Comparison of ENCODE assay signal across 1 cellular context in the genomic region with DNA sequence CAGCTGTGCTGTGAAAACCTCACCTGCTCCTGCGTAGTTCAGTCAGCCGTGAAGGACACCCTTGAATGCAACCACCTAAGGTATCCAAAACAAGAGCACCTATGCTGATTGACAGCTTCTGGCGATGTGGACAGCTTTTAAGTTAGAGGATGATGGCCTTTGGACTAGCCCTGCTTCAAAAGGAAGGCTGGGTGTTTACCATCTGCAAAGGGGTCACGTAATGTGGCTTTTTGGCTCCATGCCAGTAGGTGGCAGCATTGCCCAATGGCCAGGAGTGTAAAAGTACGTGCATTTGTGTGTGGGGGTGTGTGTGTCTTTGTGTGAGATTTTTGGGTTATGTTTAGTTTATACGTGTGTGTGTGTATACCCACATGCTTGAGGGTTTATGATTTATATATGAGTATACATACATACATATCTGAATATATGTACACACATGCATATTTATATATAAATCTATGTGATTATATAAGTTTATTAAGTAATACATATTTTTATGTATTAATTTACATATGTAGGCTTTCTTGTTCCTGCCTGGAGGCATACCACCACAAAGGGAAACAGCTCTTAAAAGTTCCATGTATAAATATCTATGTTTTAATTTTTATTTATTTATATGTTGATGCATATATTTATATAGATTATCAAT.
A peak's percentile ranks its signal among the peaks of the same experiment; 100 is the strongest.
TF ChIP-seq lines count a peak whose summit lies in the region.

No MANE protein-coding gene starts in this region.

TF ChIP-seq in HepG2, 621 proteins besides CTCF, POLR2A, EP300 and RAD21 (continued from another document and continues in another):
- TF ChIP-seq MEIS2 (CRISPR knock-in tag; IDR thresholded peaks at IDR 0.05), result peak; percentile 94
- no peak for TF ChIP-seq KDM4B (CRISPR knock-in tag; IDR thresholded peaks at IDR 0.05)
- no peak for TF ChIP-seq NCOA5 (CRISPR knock-in tag; IDR thresholded peaks at IDR 0.05)
- TF ChIP-seq ZNF468 (CRISPR knock-in tag; IDR thresholded peaks at IDR 0.05), result no peak
- TF ChIP-seq ZNF337 (CRISPR knock-in tag; IDR thresholded peaks at IDR 0.05; ENCODE audit: borderline replicate concordance, low read depth), result no peak
- TF ChIP-seq ZFP62 (CRISPR knock-in tag; IDR thresholded peaks at IDR 0.05), result no peak
- TF ChIP-seq SMAD1 (CRISPR knock-in tag; IDR thresholded peaks at IDR 0.05; ENCODE audit: borderline replicate concordance, low read depth), result no peak
- TF ChIP-seq RBAK (CRISPR knock-in tag; IDR thresholded peaks at IDR 0.05), result no peak
- TF ChIP-seq, protein P1, sequence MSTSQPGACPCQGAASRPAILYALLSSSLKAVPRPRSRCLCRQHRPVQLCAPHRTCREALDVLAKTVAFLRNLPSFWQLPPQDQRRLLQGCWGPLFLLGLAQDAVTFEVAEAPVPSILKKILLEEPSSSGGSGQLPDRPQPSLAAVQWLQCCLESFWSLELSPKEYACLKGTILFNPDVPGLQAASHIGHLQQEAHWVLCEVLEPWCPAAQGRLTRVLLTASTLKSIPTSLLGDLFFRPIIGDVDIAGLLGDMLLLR (CRISPR knock-in tag; IDR thresholded peaks at IDR 0.05), result no peak
- TF ChIP-seq ZNF24 (IDR thresholded peaks at IDR 0.05), result no peak; the same call in 1 of the 2 replicates
- TF ChIP-seq RBFOX2 (IDR thresholded peaks at IDR 0.05; ENCODE audit: low read depth, low read length), result no peak
- 0 out of 2 replicates have a peak, but pooled peaks have one; percentile 49 for TF ChIP-seq ZNF501 (CRISPR knock-in tag; IDR thresholded peaks at IDR 0.05)
- TF ChIP-seq, protein P2, sequence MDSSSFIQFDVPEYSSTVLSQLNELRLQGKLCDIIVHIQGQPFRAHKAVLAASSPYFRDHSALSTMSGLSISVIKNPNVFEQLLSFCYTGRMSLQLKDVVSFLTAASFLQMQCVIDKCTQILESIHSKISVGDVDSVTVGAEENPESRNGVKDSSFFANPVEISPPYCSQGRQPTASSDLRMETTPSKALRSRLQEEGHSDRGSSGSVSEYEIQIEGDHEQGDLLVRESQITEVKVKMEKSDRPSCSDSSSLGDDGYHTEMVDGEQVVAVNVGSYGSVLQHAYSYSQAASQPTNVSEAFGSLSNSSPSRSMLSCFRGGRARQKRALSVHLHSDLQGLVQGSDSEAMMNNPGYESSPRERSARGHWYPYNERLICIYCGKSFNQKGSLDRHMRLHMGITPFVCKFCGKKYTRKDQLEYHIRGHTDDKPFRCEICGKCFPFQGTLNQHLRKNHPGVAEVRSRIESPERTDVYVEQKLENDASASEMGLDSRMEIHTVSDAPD (CRISPR knock-in tag; IDR thresholded peaks at IDR 0.05), result no peak
- TF ChIP-seq ZNF788 (CRISPR knock-in tag; IDR thresholded peaks at IDR 0.05; ENCODE audit: borderline replicate concordance), result peak; percentile 65
- TF ChIP-seq MIXL1 (CRISPR knock-in tag; IDR thresholded peaks at IDR 0.05), result peak; percentile 78; the same call in 1 of the 2 replicates
- TF ChIP-seq, protein P3, sequence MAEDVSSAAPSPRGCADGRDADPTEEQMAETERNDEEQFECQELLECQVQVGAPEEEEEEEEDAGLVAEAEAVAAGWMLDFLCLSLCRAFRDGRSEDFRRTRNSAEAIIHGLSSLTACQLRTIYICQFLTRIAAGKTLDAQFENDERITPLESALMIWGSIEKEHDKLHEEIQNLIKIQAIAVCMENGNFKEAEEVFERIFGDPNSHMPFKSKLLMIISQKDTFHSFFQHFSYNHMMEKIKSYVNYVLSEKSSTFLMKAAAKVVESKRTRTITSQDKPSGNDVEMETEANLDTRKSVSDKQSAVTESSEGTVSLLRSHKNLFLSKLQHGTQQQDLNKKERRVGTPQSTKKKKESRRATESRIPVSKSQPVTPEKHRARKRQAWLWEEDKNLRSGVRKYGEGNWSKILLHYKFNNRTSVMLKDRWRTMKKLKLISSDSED (CRISPR knock-in tag; IDR thresholded peaks at IDR 0.05), result no peak
- 0 out of 2 replicates have a peak, but pooled peaks have one; percentile 62 for TF ChIP-seq ZNF614 (CRISPR knock-in tag; IDR thresholded peaks at IDR 0.05; ENCODE audit: borderline replicate concordance)
- TF ChIP-seq, protein P4, sequence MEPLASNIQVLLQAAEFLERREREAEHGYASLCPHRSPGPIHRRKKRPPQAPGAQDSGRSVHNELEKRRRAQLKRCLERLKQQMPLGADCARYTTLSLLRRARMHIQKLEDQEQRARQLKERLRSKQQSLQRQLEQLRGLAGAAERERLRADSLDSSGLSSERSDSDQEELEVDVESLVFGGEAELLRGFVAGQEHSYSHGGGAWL (CRISPR knock-in tag; IDR thresholded peaks at IDR 0.05), result no peak
- no peak for TF ChIP-seq CAMTA2 (CRISPR knock-in tag; IDR thresholded peaks at IDR 0.05; ENCODE audit: borderline replicate concordance)
- no peak for TF ChIP-seq JUN (CRISPR knock-in tag; IDR thresholded peaks at IDR 0.05)
- no peak for TF ChIP-seq AKAP8 (CRISPR knock-in tag; IDR thresholded peaks at IDR 0.05)
- no peak for TF ChIP-seq ATAD3A (CRISPR knock-in tag; IDR thresholded peaks at IDR 0.05)
- TF ChIP-seq REPIN1 (CRISPR knock-in tag; IDR thresholded peaks at IDR 0.05; ENCODE audit: borderline replicate concordance, low read depth), result peak; percentile 62; the same call in 1 of the 2 replicates
- TF ChIP-seq, protein P5, sequence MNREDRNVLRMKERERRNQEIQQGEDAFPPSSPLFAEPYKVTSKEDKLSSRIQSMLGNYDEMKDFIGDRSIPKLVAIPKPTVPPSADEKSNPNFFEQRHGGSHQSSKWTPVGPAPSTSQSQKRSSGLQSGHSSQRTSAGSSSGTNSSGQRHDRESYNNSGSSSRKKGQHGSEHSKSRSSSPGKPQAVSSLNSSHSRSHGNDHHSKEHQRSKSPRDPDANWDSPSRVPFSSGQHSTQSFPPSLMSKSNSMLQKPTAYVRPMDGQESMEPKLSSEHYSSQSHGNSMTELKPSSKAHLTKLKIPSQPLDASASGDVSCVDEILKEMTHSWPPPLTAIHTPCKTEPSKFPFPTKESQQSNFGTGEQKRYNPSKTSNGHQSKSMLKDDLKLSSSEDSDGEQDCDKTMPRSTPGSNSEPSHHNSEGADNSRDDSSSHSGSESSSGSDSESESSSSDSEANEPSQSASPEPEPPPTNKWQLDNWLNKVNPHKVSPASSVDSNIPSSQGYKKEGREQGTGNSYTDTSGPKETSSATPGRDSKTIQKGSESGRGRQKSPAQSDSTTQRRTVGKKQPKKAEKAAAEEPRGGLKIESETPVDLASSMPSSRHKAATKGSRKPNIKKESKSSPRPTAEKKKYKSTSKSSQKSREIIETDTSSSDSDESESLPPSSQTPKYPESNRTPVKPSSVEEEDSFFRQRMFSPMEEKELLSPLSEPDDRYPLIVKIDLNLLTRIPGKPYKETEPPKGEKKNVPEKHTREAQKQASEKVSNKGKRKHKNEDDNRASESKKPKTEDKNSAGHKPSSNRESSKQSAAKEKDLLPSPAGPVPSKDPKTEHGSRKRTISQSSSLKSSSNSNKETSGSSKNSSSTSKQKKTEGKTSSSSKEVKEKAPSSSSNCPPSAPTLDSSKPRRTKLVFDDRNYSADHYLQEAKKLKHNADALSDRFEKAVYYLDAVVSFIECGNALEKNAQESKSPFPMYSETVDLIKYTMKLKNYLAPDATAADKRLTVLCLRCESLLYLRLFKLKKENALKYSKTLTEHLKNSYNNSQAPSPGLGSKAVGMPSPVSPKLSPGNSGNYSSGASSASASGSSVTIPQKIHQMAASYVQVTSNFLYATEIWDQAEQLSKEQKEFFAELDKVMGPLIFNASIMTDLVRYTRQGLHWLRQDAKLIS (CRISPR knock-in tag; IDR thresholded peaks at IDR 0.05), result no peak
- no peak for TF ChIP-seq CHCHD3 (CRISPR knock-in tag; IDR thresholded peaks at IDR 0.05)
- no peak for TF ChIP-seq ZSCAN25 (CRISPR knock-in tag; IDR thresholded peaks at IDR 0.05)
- no peak for TF ChIP-seq RAD51 (IDR thresholded peaks at IDR 0.05; ENCODE audit: borderline replicate concordance)
- no peak for TF ChIP-seq ZSCAN29 (CRISPR knock-in tag; conservative IDR thresholded peaks at IDR 0.05)
- TF ChIP-seq, protein P6, sequence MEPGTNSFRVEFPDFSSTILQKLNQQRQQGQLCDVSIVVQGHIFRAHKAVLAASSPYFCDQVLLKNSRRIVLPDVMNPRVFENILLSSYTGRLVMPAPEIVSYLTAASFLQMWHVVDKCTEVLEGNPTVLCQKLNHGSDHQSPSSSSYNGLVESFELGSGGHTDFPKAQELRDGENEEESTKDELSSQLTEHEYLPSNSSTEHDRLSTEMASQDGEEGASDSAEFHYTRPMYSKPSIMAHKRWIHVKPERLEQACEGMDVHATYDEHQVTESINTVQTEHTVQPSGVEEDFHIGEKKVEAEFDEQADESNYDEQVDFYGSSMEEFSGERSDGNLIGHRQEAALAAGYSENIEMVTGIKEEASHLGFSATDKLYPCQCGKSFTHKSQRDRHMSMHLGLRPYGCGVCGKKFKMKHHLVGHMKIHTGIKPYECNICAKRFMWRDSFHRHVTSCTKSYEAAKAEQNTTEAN (CRISPR knock-in tag; conservative IDR thresholded peaks at IDR 0.05), result no peak
- no peak for TF ChIP-seq SRSF1 (optimal IDR thresholded peaks at IDR 0.05; ENCODE audit: low read depth, low read length)
- TF ChIP-seq, protein P7, sequence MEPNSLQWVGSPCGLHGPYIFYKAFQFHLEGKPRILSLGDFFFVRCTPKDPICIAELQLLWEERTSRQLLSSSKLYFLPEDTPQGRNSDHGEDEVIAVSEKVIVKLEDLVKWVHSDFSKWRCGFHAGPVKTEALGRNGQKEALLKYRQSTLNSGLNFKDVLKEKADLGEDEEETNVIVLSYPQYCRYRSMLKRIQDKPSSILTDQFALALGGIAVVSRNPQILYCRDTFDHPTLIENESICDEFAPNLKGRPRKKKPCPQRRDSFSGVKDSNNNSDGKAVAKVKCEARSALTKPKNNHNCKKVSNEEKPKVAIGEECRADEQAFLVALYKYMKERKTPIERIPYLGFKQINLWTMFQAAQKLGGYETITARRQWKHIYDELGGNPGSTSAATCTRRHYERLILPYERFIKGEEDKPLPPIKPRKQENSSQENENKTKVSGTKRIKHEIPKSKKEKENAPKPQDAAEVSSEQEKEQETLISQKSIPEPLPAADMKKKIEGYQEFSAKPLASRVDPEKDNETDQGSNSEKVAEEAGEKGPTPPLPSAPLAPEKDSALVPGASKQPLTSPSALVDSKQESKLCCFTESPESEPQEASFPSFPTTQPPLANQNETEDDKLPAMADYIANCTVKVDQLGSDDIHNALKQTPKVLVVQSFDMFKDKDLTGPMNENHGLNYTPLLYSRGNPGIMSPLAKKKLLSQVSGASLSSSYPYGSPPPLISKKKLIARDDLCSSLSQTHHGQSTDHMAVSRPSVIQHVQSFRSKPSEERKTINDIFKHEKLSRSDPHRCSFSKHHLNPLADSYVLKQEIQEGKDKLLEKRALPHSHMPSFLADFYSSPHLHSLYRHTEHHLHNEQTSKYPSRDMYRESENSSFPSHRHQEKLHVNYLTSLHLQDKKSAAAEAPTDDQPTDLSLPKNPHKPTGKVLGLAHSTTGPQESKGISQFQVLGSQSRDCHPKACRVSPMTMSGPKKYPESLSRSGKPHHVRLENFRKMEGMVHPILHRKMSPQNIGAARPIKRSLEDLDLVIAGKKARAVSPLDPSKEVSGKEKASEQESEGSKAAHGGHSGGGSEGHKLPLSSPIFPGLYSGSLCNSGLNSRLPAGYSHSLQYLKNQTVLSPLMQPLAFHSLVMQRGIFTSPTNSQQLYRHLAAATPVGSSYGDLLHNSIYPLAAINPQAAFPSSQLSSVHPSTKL (CRISPR knock-in tag; IDR thresholded peaks at IDR 0.05), result peak; percentile 87
- TF ChIP-seq, protein P8, sequence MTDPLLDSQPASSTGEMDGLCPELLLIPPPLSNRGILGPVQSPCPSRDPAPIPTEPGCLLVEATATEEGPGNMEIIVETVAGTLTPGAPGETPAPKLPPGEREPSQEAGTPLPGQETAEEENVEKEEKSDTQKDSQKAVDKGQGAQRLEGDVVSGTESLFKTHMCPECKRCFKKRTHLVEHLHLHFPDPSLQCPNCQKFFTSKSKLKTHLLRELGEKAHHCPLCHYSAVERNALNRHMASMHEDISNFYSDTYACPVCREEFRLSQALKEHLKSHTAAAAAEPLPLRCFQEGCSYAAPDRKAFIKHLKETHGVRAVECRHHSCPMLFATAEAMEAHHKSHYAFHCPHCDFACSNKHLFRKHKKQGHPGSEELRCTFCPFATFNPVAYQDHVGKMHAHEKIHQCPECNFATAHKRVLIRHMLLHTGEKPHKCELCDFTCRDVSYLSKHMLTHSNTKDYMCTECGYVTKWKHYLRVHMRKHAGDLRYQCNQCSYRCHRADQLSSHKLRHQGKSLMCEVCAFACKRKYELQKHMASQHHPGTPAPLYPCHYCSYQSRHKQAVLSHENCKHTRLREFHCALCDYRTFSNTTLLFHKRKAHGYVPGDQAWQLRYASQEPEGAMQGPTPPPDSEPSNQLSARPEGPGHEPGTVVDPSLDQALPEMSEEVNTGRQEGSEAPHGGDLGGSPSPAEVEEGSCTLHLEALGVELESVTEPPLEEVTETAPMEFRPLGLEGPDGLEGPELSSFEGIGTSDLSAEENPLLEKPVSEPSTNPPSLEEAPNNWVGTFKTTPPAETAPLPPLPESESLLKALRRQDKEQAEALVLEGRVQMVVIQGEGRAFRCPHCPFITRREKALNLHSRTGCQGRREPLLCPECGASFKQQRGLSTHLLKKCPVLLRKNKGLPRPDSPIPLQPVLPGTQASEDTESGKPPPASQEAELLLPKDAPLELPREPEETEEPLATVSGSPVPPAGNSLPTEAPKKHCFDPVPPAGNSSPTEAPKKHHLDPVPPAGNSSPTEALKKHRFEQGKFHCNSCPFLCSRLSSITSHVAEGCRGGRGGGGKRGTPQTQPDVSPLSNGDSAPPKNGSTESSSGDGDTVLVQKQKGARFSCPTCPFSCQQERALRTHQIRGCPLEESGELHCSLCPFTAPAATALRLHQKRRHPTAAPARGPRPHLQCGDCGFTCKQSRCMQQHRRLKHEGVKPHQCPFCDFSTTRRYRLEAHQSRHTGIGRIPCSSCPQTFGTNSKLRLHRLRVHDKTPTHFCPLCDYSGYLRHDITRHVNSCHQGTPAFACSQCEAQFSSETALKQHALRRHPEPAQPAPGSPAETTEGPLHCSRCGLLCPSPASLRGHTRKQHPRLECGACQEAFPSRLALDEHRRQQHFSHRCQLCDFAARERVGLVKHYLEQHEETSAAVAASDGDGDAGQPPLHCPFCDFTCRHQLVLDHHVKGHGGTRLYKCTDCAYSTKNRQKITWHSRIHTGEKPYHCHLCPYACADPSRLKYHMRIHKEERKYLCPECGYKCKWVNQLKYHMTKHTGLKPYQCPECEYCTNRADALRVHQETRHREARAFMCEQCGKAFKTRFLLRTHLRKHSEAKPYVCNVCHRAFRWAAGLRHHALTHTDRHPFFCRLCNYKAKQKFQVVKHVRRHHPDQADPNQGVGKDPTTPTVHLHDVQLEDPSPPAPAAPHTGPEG (CRISPR knock-in tag; IDR thresholded peaks at IDR 0.05), result no peak
- no peak for TF ChIP-seq SNAPC2 (CRISPR knock-in tag; IDR thresholded peaks at IDR 0.05)
- no peak for TF ChIP-seq ZNF75D (CRISPR knock-in tag; IDR thresholded peaks at IDR 0.05; ENCODE audit: borderline replicate concordance)
- TF ChIP-seq KDM1A (CRISPR knock-in tag; IDR thresholded peaks at IDR 0.05), result 0 out of 2 replicates have a peak, but pooled peaks have one; percentile 54
- TF ChIP-seq ZNF34 (CRISPR knock-in tag; IDR thresholded peaks at IDR 0.05; ENCODE audit: borderline replicate concordance), result no peak
- TF ChIP-seq SP5 (CRISPR knock-in tag; IDR thresholded peaks at IDR 0.05; ENCODE audit: borderline replicate concordance, low read depth), result no peak
- TF ChIP-seq ZSCAN31 (CRISPR knock-in tag; IDR thresholded peaks at IDR 0.05; ENCODE audit: low read depth), result 0 out of 2 replicates have a peak, but pooled peaks have one; percentile 48
